ENCODE assay signal across 22 cellular contexts in the genomic region with DNA sequence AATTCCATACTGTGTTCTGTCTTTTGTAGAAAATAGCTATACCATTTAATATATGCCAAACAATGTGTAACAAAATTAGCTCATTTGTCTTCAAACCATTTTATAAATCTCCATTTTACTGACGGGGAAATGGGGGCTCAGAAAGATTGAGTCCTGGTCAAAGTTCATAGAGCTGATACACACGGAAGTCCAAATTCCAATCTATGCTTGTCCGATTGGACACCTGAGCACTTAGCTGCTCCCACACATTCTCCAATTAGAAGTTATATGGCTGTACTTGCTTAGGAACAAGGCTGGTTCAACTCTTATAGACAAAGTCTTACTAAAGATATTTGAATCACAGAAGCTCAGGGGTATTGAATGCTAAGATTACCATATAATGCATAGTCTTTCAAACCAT.
DNase-seq lines count a peak whose midpoint lies in the region; ATAC-seq, FAIRE-seq and TF ChIP-seq lines count a peak whose summit lies in the region.
"Had no signal": no experiment of that assay in that cellular context is flagged by ENCODE, and none has a peak within 500 bp of the region (broad histone marks: within the 10 kb centered on the region; RNA-seq: fewer than 3 reads in every experiment).

No MANE protein-coding gene starts in this region.

- H3K27me3 ChIP-seq in IMR-90 (ENCODE audit: control insufficient read depth, insufficient read depth, low read length) (no peaks in the 10 kb centered on the region), liver (ENCODE audit: control insufficient read depth in 4 of 4, insufficient read depth in 4 of 4, low read length in 3 of 4) (no peaks in the 10 kb centered on the region), small intestine (ENCODE audit: control insufficient read depth in 2 of 2, insufficient read depth in 2 of 2, low read length in 2 of 2) (no peaks in the 10 kb centered on the region)
- no peaks in the 10 kb centered on the region for H3K27me3 ChIP-seq in CD4-positive, alpha-beta T cell (ENCODE audit: control insufficient read depth, insufficient read depth, low read length)
- H3K27me3 ChIP-seq: BLaER1 had no signal

- H4K20me1 ChIP-seq in IMR-90 (ENCODE audit: insufficient read depth, low read length) = no peaks in the 10 kb centered on the region
- H4K20me1 ChIP-seq: BLaER1 had no signal

- CTCF ChIA-PET in IMR-90 (lab: Yijun Ruan, JAX) = interaction anchor here (0.6 kb wide), 1 partner anchor 388 kb away, joined by 7 read pairs; no protein-coding TSS in a partner anchor
- CTCF ChIA-PET in CD4-positive, alpha-beta T cell (lab: Charles Lee) = no interaction called here

- no peaks in the 10 kb centered on the region for H3K36me3 ChIP-seq in IMR-90 (ENCODE audit: control insufficient read depth, insufficient read depth, low read length)
- no peaks in the 10 kb centered on the region for H3K36me3 ChIP-seq in liver (ENCODE audit: control insufficient read depth in 4 of 4, insufficient read depth in 3 of 4, low read depth in 1 of 4, low read length in 3 of 4)
- no peaks in the 10 kb centered on the region for H3K36me3 ChIP-seq in small intestine (ENCODE audit: control insufficient read depth in 2 of 2, insufficient read depth in 2 of 2, low read length in 2 of 2)
- H3K36me3 ChIP-seq: BLaER1, HAP-1 had no signal

- in situ Hi-C loops in IMR-90 (cut with MboI; ENCODE audit: low sequenced_read_pairs) = no loop called here

- no peak overlapping the region for H2AK9ac ChIP-seq in IMR-90 (replicated peaks; ENCODE audit: low read depth, low read length, poor library complexity)

- H3K4me1 Mint-ChIP-seq in CD4-positive, alpha-beta T cell (ENCODE audit: low read depth) = no peaks in the 10 kb centered on the region
- H3K4me1 Mint-ChIP-seq: B cell; CD14-positive monocyte; CD4-positive, alpha-beta memory T cell had no signal

- TF ChIP-seq RAD21 in IMR-90 (IDR thresholded peaks at IDR 0.05; ENCODE audit: low read length) (no peak), liver (IDR thresholded peaks at IDR 0.05) (no peak)

- no peak overlapping the region for H4K5ac ChIP-seq in IMR-90 (ENCODE audit: low read depth, low read length)

- no peak for FAIRE-seq in small intestine (lab: Jason Lieb, UNC)
- FAIRE-seq: GM12891, GM18507, H54 had no signal

- dilution Hi-C loops in IMR-90 (cut with HindIII; ENCODE audit: low sequenced_read_pairs, unreplicated experiment) = no loop called here

- H2AFZ ChIP-seq in IMR-90 (replicated peaks; ENCODE audit: low read length, poor library complexity) = no peak overlapping the region

- H3K9me3 ChIP-seq in IMR-90 (ENCODE audit: control insufficient read depth, insufficient read depth, low read length) = no peaks in the 10 kb centered on the region
- no peaks in the 10 kb centered on the region for H3K9me3 ChIP-seq in liver (ENCODE audit: control insufficient read depth in 4 of 4, low read length in 3 of 4)
- H3K9me3 ChIP-seq in small intestine (ENCODE audit: control insufficient read depth, low read depth) = no peaks in the 10 kb centered on the region
- no peaks in the 10 kb centered on the region for H3K9me3 ChIP-seq in CD4-positive, alpha-beta T cell (ENCODE audit: control insufficient read depth, low read length)
- H3K9me3 ChIP-seq: BLaER1, HAP-1 had no signal

- BruUV-seq in IMR-90 (replicated peaks; lab: Mats Ljungman, UMichigan) = no TSS peak

- no CpG with 5 or more reads among the region's 3 CpGs for whole genome bisulfite sequencing in IMR-90 (ENCODE audit: extremely low coverage in 2 of 2, insufficient read length in 1 of 2), 2 experiments
- WGBS in liver = 61% methylated on average over 3 of the region's 3 CpGs
- 30 to 73% (median 45%) methylated on average over 3 of the region's 3 CpGs for WGBS in small intestine, 3 donors

- 0 out of 2 replicates have a peak, but pooled peaks cover 3% of the 10 kb centered on the region for H3K9me1 ChIP-seq in IMR-90 (ENCODE audit: insufficient read depth, low read length)

- no peak overlapping the region for H3K4me3 Mint-ChIP-seq in CD4-positive, alpha-beta T cell
- H3K4me3 Mint-ChIP-seq: B cell; CD14-positive monocyte; CD4-positive, alpha-beta memory T cell; HFFc6 had no signal

- no peak overlapping the region for H2AK5ac ChIP-seq in IMR-90 (ENCODE audit: low read depth, low read length)

- DNase-seq in IMR-90 = no peak
- DNase-seq in left colon = no peak
- DNase-seq in small intestine = peak; percentile 21
- DNase-seq in activated CD4-positive, alpha-beta T cell treated with anti-CD3 and anti-CD28 coated beads, Interleukin-2, amount 50 U/mL, for 48 hours = no peak
- DNase-seq in CD4-positive, alpha-beta T cell = no peak
- DNase-seq in NCI-H128 (lab: John Stamatoyannopoulos, UW; ENCODE audit: unreplicated experiment) = no peak
- DNase-seq: Calu3; CD4-positive, alpha-beta memory T cell; COR-L47; DMS79 treated with DMSO at 0.1 percent for 48 hours; GF-D8; GOT3; HFFc6 had no signal

- H2BK5ac ChIP-seq in IMR-90 (ENCODE audit: low read depth, low read length, poor library complexity, severe bottlenecking) = no peak overlapping the region

- H3K36me3 Mint-ChIP-seq in CD4-positive, alpha-beta T cell (ENCODE audit: low read depth) = no peaks in the 10 kb centered on the region
- H3K36me3 Mint-ChIP-seq: CD14-positive monocyte; CD4-positive, alpha-beta memory T cell had no signal

- TF ChIP-seq POLR2A in IMR-90 (IDR thresholded peaks at IDR 0.05; ENCODE audit: low read depth, low read length) = no peak

- H3K27me3 Mint-ChIP-seq in CD4-positive, alpha-beta T cell = no peaks in the 10 kb centered on the region
- H3K27me3 Mint-ChIP-seq: B cell; CD4-positive, alpha-beta memory T cell had no signal

- no peak for ATAC-seq in IMR-90 (ENCODE audit: low read depth)
- peak; percentile 61 for ATAC-seq in left colon
- no peak for ATAC-seq in CD4-positive, alpha-beta T cell (ENCODE audit: poor library complexity)

- H3K4me3 ChIP-seq in IMR-90 (ENCODE audit: insufficient read depth, low read depth, low read length) (no peak overlapping the region), liver (ENCODE audit: low read depth in 1 of 3, low read length in 3 of 3) (no peak overlapping the region), small intestine (ENCODE audit: low read depth in 1 of 2, low read length in 2 of 2) (no peak overlapping the region)
- H3K4me3 ChIP-seq: BLaER1, HAP-1 had no signal

- H4K91ac ChIP-seq in IMR-90 (ENCODE audit: insufficient read depth, low read depth, low read length) = no peak overlapping the region

- H3K14ac ChIP-seq in IMR-90 (replicated peaks; ENCODE audit: low read depth, low read length) = no peak overlapping the region

- no peak overlapping the region for H3K23ac ChIP-seq in IMR-90 (ENCODE audit: low read depth, low read length)

- H3K79me1 ChIP-seq in IMR-90 (ENCODE audit: low read depth in 1 of 2, low read length in 2 of 2) = no peaks in the 10 kb centered on the region

- no peak overlapping the region for H3K9ac ChIP-seq in IMR-90 (ENCODE audit: low read depth, low read length)
- H3K9ac ChIP-seq in liver (ENCODE audit: low read depth in 1 of 2, low read length in 2 of 2) = no peak overlapping the region
- H3K9ac ChIP-seq: BLaER1 had no signal

- H3K56ac ChIP-seq in IMR-90 (ENCODE audit: extremely low read depth, insufficient read depth, low read length) = no peak overlapping the region

- no peaks in the 10 kb centered on the region for H3K9me3 Mint-ChIP-seq in CD4-positive, alpha-beta T cell
- H3K9me3 Mint-ChIP-seq: HFFc6 had no signal

- no peak overlapping the region for H3K4ac ChIP-seq in IMR-90 (ENCODE audit: low read depth, low read length)

- H2BK120ac ChIP-seq in IMR-90 (ENCODE audit: low read depth, low read length) = no peak overlapping the region

- H3K4me2 ChIP-seq in IMR-90 (ENCODE audit: low read depth, low read length) = no peak overlapping the region

- H2BK20ac ChIP-seq in IMR-90 (ENCODE audit: low read depth, low read length) = 0 out of 2 replicates have a peak overlapping the region, but pooled peaks have one; percentile 37

- H3K4me1 ChIP-seq in IMR-90 (ENCODE audit: control insufficient read depth, insufficient read depth, low read length) (peaks cover 6% of the 10 kb centered on the region), liver (ENCODE audit: control insufficient read depth in 4 of 4, insufficient read depth in 4 of 4, low read length in 3 of 4) (peaks cover 2 to 18% (median 8%) of the 10 kb centered on the region in 4 donors), small intestine (ENCODE audit: control insufficient read depth in 2 of 2, insufficient read depth in 1 of 2, low read depth in 1 of 2, low read length in 1 of 2) (no peaks in the 10 kb centered on the region)

- POLR2A ChIA-PET in IMR-90 (lab: Charles Lee; ENCODE audit: unreplicated experiment) = no interaction called here
- POLR2A ChIA-PET in CD4-positive, alpha-beta T cell (lab: Charles Lee) = no interaction called here

- TF ChIP-seq CTCF in IMR-90 (conservative IDR thresholded peaks at IDR 0.05; ENCODE audit: low read depth, low read length) (no peak), liver (IDR thresholded peaks at IDR 0.05; ENCODE audit: low read depth, low read length, missing input control) (no peak)
- no peak for TF ChIP-seq CTCF in CD4-positive, alpha-beta T cell (IDR thresholded peaks at IDR 0.05)

- intact Hi-C loops in IMR-90 (cut with micrococcal nuclease) (no loop called here), left colon (cut with DNase I, micrococcal nuclease) (no loop called here)
- intact Hi-C loops in CD4-positive, alpha-beta T cell (cut with DNase I, micrococcal nuclease) = no loop called here

- no peak overlapping the region for H4K8ac ChIP-seq in IMR-90 (ENCODE audit: low read depth in 2 of 2, low read length in 2 of 2)

- no peak overlapping the region for H2BK15ac ChIP-seq in IMR-90 (ENCODE audit: low read depth, low read length)

- no peak overlapping the region for H3K27ac Mint-ChIP-seq in CD4-positive, alpha-beta T cell
- H3K27ac Mint-ChIP-seq: B cell; CD14-positive monocyte; CD4-positive, alpha-beta memory T cell; HFFc6 had no signal

- H3K18ac ChIP-seq in IMR-90 (ENCODE audit: low read depth, low read length) = no peak overlapping the region

- no peak overlapping the region for H3K27ac ChIP-seq in IMR-90 (ENCODE audit: insufficient read depth, low read length)
- H3K27ac ChIP-seq in liver (ENCODE audit: low read depth in 1 of 2, low read length in 2 of 2) = no peak overlapping the region
- no peak overlapping the region for H3K27ac ChIP-seq in small intestine (ENCODE audit: low read depth in 1 of 2, low read length in 1 of 2)
- no peak overlapping the region for H3K27ac ChIP-seq in CD4-positive, alpha-beta T cell (ENCODE audit: low read depth, low read length)
- H3K27ac ChIP-seq: 22Rv1, BLaER1 had no signal

TF ChIP-seq in liver, 16 proteins besides CTCF, POLR2A, EP300 and RAD21 (continues in another document):
- TF ChIP-seq YY1 (IDR thresholded peaks at IDR 0.05) = no peak
- no peak for TF ChIP-seq EGR1 (IDR thresholded peaks at IDR 0.05; ENCODE audit: low read depth in 2 of 2)
- TF ChIP-seq HNF4A (conservative IDR thresholded peaks at IDR 0.05) = peak; percentile 73 to 95
- no peak for TF ChIP-seq NR2F2 (IDR thresholded peaks at IDR 0.05)
- TF ChIP-seq JUND (IDR thresholded peaks at IDR 0.05) = no peak
- peak in 1 of 2 donors; percentile 26 for TF ChIP-seq RXRA (IDR thresholded peaks at IDR 0.05)
- TF ChIP-seq GABPA (IDR thresholded peaks at IDR 0.05 in 1 of 2, conservative IDR thresholded peaks at IDR 0.05 in 1 of 2) = no peak
